Comparison of ENCODE assay signal across 11 cellular contexts in the genomic region with DNA sequence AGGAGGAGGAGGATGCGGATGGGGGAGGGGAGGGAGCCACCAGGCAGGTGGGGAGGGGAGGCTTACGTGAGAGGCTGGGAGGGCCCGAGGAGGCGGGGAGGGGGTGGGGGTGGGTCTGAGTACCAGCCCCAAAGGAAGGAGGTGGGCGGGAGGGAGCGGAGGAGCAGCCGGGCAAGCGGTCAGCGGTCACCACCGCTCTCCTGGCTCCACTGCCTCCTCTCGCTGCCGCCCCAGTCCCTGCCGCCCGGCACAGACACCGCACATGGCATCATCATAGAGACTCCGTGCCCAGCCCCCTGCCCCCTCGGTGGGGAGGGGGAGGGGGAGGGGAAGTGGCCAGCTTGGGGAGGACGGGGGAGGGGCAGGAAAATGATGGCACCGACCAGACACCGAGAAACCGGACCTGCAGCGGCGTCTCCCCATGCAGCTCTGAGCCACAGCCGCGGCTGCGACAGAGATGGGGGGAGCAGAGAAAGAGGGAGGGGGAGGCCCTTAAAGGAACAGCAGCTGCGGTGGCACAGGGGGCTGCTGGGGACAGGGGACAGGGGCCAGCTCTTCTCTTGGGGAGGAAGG. TPM values are rescaled to one million over a fixed set of nuclear protein-coding genes. Genes with fewer than 3 reads are reported as not detected.
DNase-seq lines count a peak whose midpoint lies in the region; ATAC-seq and TF ChIP-seq lines count a peak whose summit lies in the region.
"Had no signal": no experiment of that assay in that cellular context is flagged by ENCODE, and none has a peak within 500 bp of the region (broad histone marks: within the 10 kb centered on the region; RNA-seq: fewer than 3 reads in every experiment).

A gene with protein sequence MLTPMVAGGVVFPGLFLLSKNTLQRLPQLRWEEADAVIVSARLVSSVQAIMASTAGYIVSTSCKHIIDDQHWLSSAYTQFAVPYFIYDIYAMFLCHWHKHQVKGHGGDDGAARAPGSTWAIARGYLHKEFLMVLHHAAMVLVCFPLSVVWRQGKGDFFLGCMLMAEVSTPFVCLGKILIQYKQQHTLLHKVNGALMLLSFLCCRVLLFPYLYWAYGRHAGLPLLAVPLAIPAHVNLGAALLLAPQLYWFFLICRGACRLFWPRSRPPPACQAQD (minus strand): TSS at position 431 of the 573 bp plus-strand sequence. CDS start 744 bp downstream, outside the sequence.

- H3K4me1 ChIP-seq in BLaER1 (peaks cover 26% of the 10 kb centered on the region), Loucy (ENCODE audit: insufficient read depth, low read length, poor library complexity, severe bottlenecking) (peaks cover 12% of the 10 kb centered on the region), mucosa of descending colon (ENCODE audit: low read depth) (peaks cover 3% of the 10 kb centered on the region)
- H3K4me1 ChIP-seq: right lobe of liver had no signal

- no peak within 1 kb of the TSS for H3K9ac ChIP-seq in BLaER1
- H3K9ac ChIP-seq in Loucy (ENCODE audit: low read depth, low read length, poor library complexity, severe bottlenecking) = peak within 1 kb of the TSS; percentile 24

- H4K20me1 ChIP-seq in BLaER1 = peaks cover 22% of the 10 kb centered on the region; the same call in 1 of the 2 replicates
- no peaks in the 10 kb centered on the region for H4K20me1 ChIP-seq in Loucy (ENCODE audit: insufficient read depth, low read length, poor library complexity, severe bottlenecking)

- H3F3A ChIP-seq in Loucy (ENCODE audit: low read depth) = no peaks in the 10 kb centered on the region

- intact Hi-C loops in mucosa of descending colon (cut with DNase I, micrococcal nuclease) = no loop called here

- H3K4me3 ChIP-seq in BLaER1 = no peak within 1 kb of the TSS
- H3K4me3 ChIP-seq in Loucy (ENCODE audit: low read length, poor library complexity, severe bottlenecking) = peak within 1 kb of the TSS; percentile 53
- H3K4me3 ChIP-seq in mucosa of descending colon = no peak within 1 kb of the TSS
- H3K4me3 ChIP-seq: right lobe of liver, suprapubic skin had no signal

- H3K9me2 ChIP-seq in Loucy (replicated peaks; ENCODE audit: low read depth, low read length) = no peaks in the 10 kb centered on the region

- no peak for TF ChIP-seq CTCF in Loucy (conservative IDR thresholded peaks at IDR 0.05; ENCODE audit: low read length)
- TF ChIP-seq CTCF in mucosa of descending colon (IDR thresholded peaks at IDR 0.05) = no peak

- no peaks in the 10 kb centered on the region for H3K36me3 ChIP-seq in BLaER1
- H3K36me3 ChIP-seq in Loucy (ENCODE audit: insufficient read depth, low read length) = no peaks in the 10 kb centered on the region
- H3K36me3 ChIP-seq in mucosa of descending colon (ENCODE audit: low read depth) = no peaks in the 10 kb centered on the region
- H3K36me3 ChIP-seq: right lobe of liver, suprapubic skin had no signal

- H3K27ac ChIP-seq in BLaER1 = no peak within 1 kb of the TSS
- H3K27ac ChIP-seq: right lobe of liver, suprapubic skin had no signal

- peak within 1 kb of the TSS; percentile 55 for H3K4me2 ChIP-seq in BLaER1
- peak within 1 kb of the TSS; percentile 63 for H3K4me2 ChIP-seq in Loucy (ENCODE audit: low read depth, low read length, poor library complexity, severe bottlenecking)

- DNase-seq in astrocyte of the hippocampus (ENCODE audit: low read depth, low spot score) = peak; percentile 26
- DNase-seq in mucosa of descending colon = no peak
- no peak for DNase-seq in NCI-H345 (lab: John Stamatoyannopoulos, UW)
- DNase-seq: activated naive CD4-positive, alpha-beta T cell treated with anti-CD3 and anti-CD28 coated beads for 36 hours; right lobe of liver had no signal

- H3K79me2 ChIP-seq in Loucy (ENCODE audit: insufficient read depth, low read length) = no peaks in the 10 kb centered on the region

- H2AFZ ChIP-seq in Loucy (ENCODE audit: low read length) = no peak within 1 kb of the TSS

- H3K27me3 ChIP-seq in BLaER1 (peaks cover 59% of the 10 kb centered on the region), Loucy (ENCODE audit: insufficient read depth, low read length, poor library complexity, severe bottlenecking) (no peaks in the 10 kb centered on the region)
- H3K27me3 ChIP-seq: right lobe of liver had no signal

- peak; percentile 9 for ATAC-seq in mucosa of descending colon
- no peak for ATAC-seq in HG02678 (IDR thresholded peaks at IDR 0.05; ENCODE audit: unreplicated experiment)
- no peak for ATAC-seq in GM18870 (IDR thresholded peaks at IDR 0.05; ENCODE audit: unreplicated experiment)
- ATAC-seq in HG02840 (IDR thresholded peaks at IDR 0.05; ENCODE audit: low FRiP score, unreplicated experiment) = no peak

- H3K9me3 ChIP-seq in BLaER1 = no peaks in the 10 kb centered on the region
- no peaks in the 10 kb centered on the region for H3K9me3 ChIP-seq in Loucy (ENCODE audit: insufficient read depth, low read depth, low read length)
- no peaks in the 10 kb centered on the region for H3K9me3 ChIP-seq in mucosa of descending colon
- H3K9me3 ChIP-seq: right lobe of liver, suprapubic skin had no signal

RNA-seq across cellular contexts. Expression of the gene that starts here (rescaled TPM):
- under 1 TPM in 2 of 3 donors, not detected in 1; 0.38 to 0.46 TPM for total RNA-seq in mucosa of descending colon
- total RNA-seq: right lobe of liver had no signal

Comparison
In these comparisons a context has a peak if more than half of its experiments do, and no peak if none do; other contexts are left out.
1. Peak in ATAC-seq in mucosa of descending colon; RNA of the gene not detected or under 1 TPM.